12 cellular contexts compared by ENCODE assay signal in genomic region chr3:189824629-189825312, GRCh38.
A peak's percentile ranks its signal among the peaks of the same experiment; 100 is the strongest.
DNase-seq lines count a peak whose midpoint lies in the region; ATAC-seq and TF ChIP-seq lines count a peak whose summit lies in the region.
"Had no signal": no experiment of that assay in that cellular context is flagged by ENCODE, and none has a peak within 500 bp of the region (broad histone marks: within the 10 kb centered on the region; RNA-seq: fewer than 3 reads in every experiment).

No MANE protein-coding gene starts in this region.

- no peak for TF ChIP-seq CTCF in retinal pigment epithelial cell (conservative IDR thresholded peaks at IDR 0.05; ENCODE audit: low read depth, low read length)
- no peak for TF ChIP-seq CTCF in neural progenitor cell (IDR thresholded peaks at IDR 0.05)

- H3K4me3 ChIP-seq in esophagus (ENCODE audit: low read depth in 1 of 2, low read length in 2 of 2) (no peak overlapping the region), retinal pigment epithelial cell (ENCODE audit: low read length) (no peak overlapping the region), neural progenitor cell (no peak overlapping the region)
- H3K4me3 ChIP-seq in CD8-positive, alpha-beta memory T cell (ENCODE audit: low read length), result no peak overlapping the region
- H3K4me3 ChIP-seq: testis had no signal

- no peaks in the 10 kb centered on the region for H3K36me3 ChIP-seq in esophagus (ENCODE audit: control insufficient read depth in 2 of 2, insufficient read depth in 2 of 2, low read length in 1 of 2)
- no peaks in the 10 kb centered on the region for H3K36me3 ChIP-seq in neural progenitor cell
- no peaks in the 10 kb centered on the region for H3K36me3 ChIP-seq in CD8-positive, alpha-beta memory T cell (ENCODE audit: insufficient read depth, low read length)

- H3K9me3 ChIP-seq in esophagus (ENCODE audit: control insufficient read depth in 2 of 2, insufficient read depth in 1 of 2, low read depth in 1 of 2, low read length in 1 of 2), result no peaks in the 10 kb centered on the region
- no peaks in the 10 kb centered on the region for H3K9me3 ChIP-seq in neural progenitor cell (ENCODE audit: low read depth)
- H3K9me3 ChIP-seq in CD8-positive, alpha-beta memory T cell (ENCODE audit: low read length), result no peaks in the 10 kb centered on the region
- H3K9me3 ChIP-seq: testis had no signal

- peak overlapping the region; percentile 50 to 93 for H3K27ac ChIP-seq in esophagus (ENCODE audit: low read depth in 2 of 2, low read length in 1 of 2)
- H3K27ac ChIP-seq in neural progenitor cell, result no peak overlapping the region
- no peak overlapping the region for H3K27ac ChIP-seq in CD8-positive, alpha-beta memory T cell (ENCODE audit: low read depth, low read length)
- H3K27ac ChIP-seq: testis had no signal

- no peak overlapping the region for H2AFZ ChIP-seq in neural progenitor cell (replicated peaks)

- H3K27ac Mint-ChIP-seq in neural progenitor cell, result no peak overlapping the region
- H3K27ac Mint-ChIP-seq in stimulated activated memory B cell treated with anti-CD40 and anti-IgM and Interleukin-4, amounts not matched to agents 10 μg/mL and 1 μg/mL and 100 μg/mL, for 72 hours, result no peak overlapping the region
- no peak overlapping the region for H3K27ac Mint-ChIP-seq in natural killer cell treated with Interleukin-12 subunit alpha and Interleukin-12 subunit beta and Interleukin-15 and Interleukin-18, amount 100 ng/mL, for 72 hours
- no peak overlapping the region for H3K27ac Mint-ChIP-seq in CD8-positive, alpha-beta memory T cell
- H3K27ac Mint-ChIP-seq: activated naive CD4-positive, alpha-beta T cell treated with anti-CD3 and anti-CD28 coated beads, Interleukin-2, amount 50 U/mL, for 24 hours had no signal

- peaks cover 9% of the 10 kb centered on the region for H3F3A ChIP-seq in neural progenitor cell (ENCODE audit: low read depth)

- no peaks in the 10 kb centered on the region for H3K27me3 ChIP-seq in esophagus (ENCODE audit: control insufficient read depth in 1 of 2, insufficient read depth in 2 of 2, low read length in 2 of 2)
- no peaks in the 10 kb centered on the region for H3K27me3 ChIP-seq in neural progenitor cell
- H3K27me3 ChIP-seq in CD8-positive, alpha-beta memory T cell (ENCODE audit: insufficient read depth, low read length, poor library complexity, severe bottlenecking), result no peaks in the 10 kb centered on the region
- H3K27me3 ChIP-seq: testis had no signal

- H3K27me3 Mint-ChIP-seq in neural progenitor cell (ENCODE audit: insufficient read depth, low read depth), result peaks cover 14% of the 10 kb centered on the region
- H3K27me3 Mint-ChIP-seq in stimulated activated memory B cell treated with anti-CD40 and anti-IgM and Interleukin-4, amounts not matched to agents 10 μg/mL and 1 μg/mL and 100 μg/mL, for 72 hours, result no peaks in the 10 kb centered on the region
- peaks cover 0 to 8% of the 10 kb centered on the region in 2 donors for H3K27me3 Mint-ChIP-seq in natural killer cell treated with Interleukin-12 subunit alpha and Interleukin-12 subunit beta and Interleukin-15 and Interleukin-18, amount 100 ng/mL, for 72 hours
- H3K27me3 Mint-ChIP-seq in CD8-positive, alpha-beta memory T cell, result peaks cover 0 to 13% of the 10 kb centered on the region in 2 donors
- H3K27me3 Mint-ChIP-seq: activated naive CD4-positive, alpha-beta T cell treated with anti-CD3 and anti-CD28 coated beads, Interleukin-2, amount 50 U/mL, for 24 hours had no signal

- no peaks in the 10 kb centered on the region for H3K79me2 ChIP-seq in neural progenitor cell (ENCODE audit: low read depth)

- H3K4me2 ChIP-seq in neural progenitor cell, result no peak overlapping the region

- peaks cover 3% of the 10 kb centered on the region for H4K20me1 ChIP-seq in neural progenitor cell (ENCODE audit: low read depth)

- CTCF ChIA-PET in CD8-positive, alpha-beta memory T cell (lab: Charles Lee), result no interaction called here

- WGBS in esophagus, 2 donors, result 32 to 45% methylated on average over 5 of the region's 5 CpGs

- H3K36me3 Mint-ChIP-seq in neural progenitor cell, result no peaks in the 10 kb centered on the region
- H3K36me3 Mint-ChIP-seq in stimulated activated memory B cell treated with anti-CD40 and anti-IgM and Interleukin-4, amounts not matched to agents 10 μg/mL and 1 μg/mL and 100 μg/mL, for 72 hours, result no peaks in the 10 kb centered on the region
- H3K36me3 Mint-ChIP-seq in natural killer cell treated with Interleukin-12 subunit alpha and Interleukin-12 subunit beta and Interleukin-15 and Interleukin-18, amount 100 ng/mL, for 72 hours, result no peaks in the 10 kb centered on the region
- peaks cover 0 to 3% (median 0%) of the 10 kb centered on the region in 3 donors for H3K36me3 Mint-ChIP-seq in CD8-positive, alpha-beta memory T cell
- H3K36me3 Mint-ChIP-seq: activated naive CD4-positive, alpha-beta T cell treated with anti-CD3 and anti-CD28 coated beads, Interleukin-2, amount 50 U/mL, for 24 hours had no signal

- no peaks in the 10 kb centered on the region for H3K9me3 Mint-ChIP-seq in neural progenitor cell
- H3K9me3 Mint-ChIP-seq in stimulated activated memory B cell treated with anti-CD40 and anti-IgM and Interleukin-4, amounts not matched to agents 10 μg/mL and 1 μg/mL and 100 μg/mL, for 72 hours, result no peaks in the 10 kb centered on the region
- peaks cover 4% of the 10 kb centered on the region for H3K9me3 Mint-ChIP-seq in natural killer cell treated with Interleukin-12 subunit alpha and Interleukin-12 subunit beta and Interleukin-15 and Interleukin-18, amount 100 ng/mL, for 72 hours
- no peaks in the 10 kb centered on the region for H3K9me3 Mint-ChIP-seq in CD8-positive, alpha-beta memory T cell
- H3K9me3 Mint-ChIP-seq: activated naive CD4-positive, alpha-beta T cell treated with anti-CD3 and anti-CD28 coated beads, Interleukin-2, amount 50 U/mL, for 24 hours had no signal

- H3K4me1 Mint-ChIP-seq in neural progenitor cell, result peaks cover 18% of the 10 kb centered on the region
- H3K4me1 Mint-ChIP-seq in stimulated activated memory B cell treated with anti-CD40 and anti-IgM and Interleukin-4, amounts not matched to agents 10 μg/mL and 1 μg/mL and 100 μg/mL, for 72 hours, result no peaks in the 10 kb centered on the region
- H3K4me1 Mint-ChIP-seq in natural killer cell treated with Interleukin-12 subunit alpha and Interleukin-12 subunit beta and Interleukin-15 and Interleukin-18, amount 100 ng/mL, for 72 hours (ENCODE audit: low read depth in 2 of 2), result no peaks in the 10 kb centered on the region
- H3K4me1 Mint-ChIP-seq in CD8-positive, alpha-beta memory T cell, result no peaks in the 10 kb centered on the region
- H3K4me1 Mint-ChIP-seq: activated naive CD4-positive, alpha-beta T cell treated with anti-CD3 and anti-CD28 coated beads, Interleukin-2, amount 50 U/mL, for 24 hours had no signal

- no peak overlapping the region for H3K9ac ChIP-seq in neural progenitor cell

- POLR2A ChIA-PET in CD8-positive, alpha-beta memory T cell (lab: Charles Lee), result no interaction called here

- no peak for ATAC-seq in stimulated activated memory B cell treated with anti-CD40 and anti-IgM and Interleukin-4, amounts not matched to agents 10 μg/mL and 1 μg/mL and 100 μg/mL, for 72 hours
- no peak for ATAC-seq in natural killer cell treated with Interleukin-12 subunit alpha and Interleukin-12 subunit beta and Interleukin-15 and Interleukin-18, amount 100 ng/mL, for 72 hours

- H3K4me1 ChIP-seq in esophagus (ENCODE audit: control insufficient read depth in 2 of 2, insufficient read depth in 2 of 2, low read length in 1 of 2) (peaks cover 0 to 3% of the 10 kb centered on the region in 2 donors), neural progenitor cell (peaks cover 17% of the 10 kb centered on the region)
- H3K4me1 ChIP-seq in CD8-positive, alpha-beta memory T cell (ENCODE audit: insufficient read depth, low read length), result no peaks in the 10 kb centered on the region
- H3K4me1 ChIP-seq: testis had no signal

- peak; percentile 81 for DNase-seq in GM04504 (ENCODE audit: low read depth)
- DNase-seq in NCI-H524 treated with DMSO at 0.1 percent for 48 hours (lab: John Stamatoyannopoulos, UW), result peak; percentile 54
- DNase-seq in retinal pigment epithelial cell (ENCODE audit: low read depth), result peak; percentile 94
- DNase-seq in neural progenitor cell (ENCODE audit: low spot score), result no peak
- no peak for DNase-seq in natural killer cell treated with Interleukin-12 subunit alpha and Interleukin-12 subunit beta and Interleukin-15 and Interleukin-18, amount 100 ng/mL, for 72 hours (ENCODE audit: low spot score)
- DNase-seq in CD8-positive, alpha-beta memory T cell, result no peak
- DNase-seq: activated CD4-positive, alpha-beta T cell treated with anti-CD3 and anti-CD28 coated beads for 4 hours; foreskin melanocyte; testis had no signal

- no peak overlapping the region for H3K4me3 Mint-ChIP-seq in neural progenitor cell
- H3K4me3 Mint-ChIP-seq in stimulated activated memory B cell treated with anti-CD40 and anti-IgM and Interleukin-4, amounts not matched to agents 10 μg/mL and 1 μg/mL and 100 μg/mL, for 72 hours, result no peak overlapping the region
- H3K4me3 Mint-ChIP-seq in natural killer cell treated with Interleukin-12 subunit alpha and Interleukin-12 subunit beta and Interleukin-15 and Interleukin-18, amount 100 ng/mL, for 72 hours, result no peak overlapping the region
- no peak overlapping the region for H3K4me3 Mint-ChIP-seq in CD8-positive, alpha-beta memory T cell
- H3K4me3 Mint-ChIP-seq: activated naive CD4-positive, alpha-beta T cell treated with anti-CD3 and anti-CD28 coated beads, Interleukin-2, amount 50 U/mL, for 24 hours had no signal

Comparison
In these comparisons a context has a peak if more than half of its experiments do, and no peak if none do; other contexts are left out.
1. DNase-seq: peak in GM04504 (single experiment), NCI-H524 treated with DMSO at 0.1 percent for 48 hours (single experiment) and retinal pigment epithelial cell (single experiment); none in neural progenitor cell (single experiment), natural killer cell treated with Interleukin-12 subunit alpha and Interleukin-12 subunit beta and Interleukin-15 and Interleukin-18, amount 100 ng/mL, for 72 hours (single experiment) and CD8-positive, alpha-beta memory T cell (0 of 5).
2. H3K27ac ChIP-seq: peak in esophagus (2 of 2); none in neural progenitor cell (single experiment) and CD8-positive, alpha-beta memory T cell (single experiment).